Comparison of ENCODE assay signal across 8 cellular contexts in the genomic region with DNA sequence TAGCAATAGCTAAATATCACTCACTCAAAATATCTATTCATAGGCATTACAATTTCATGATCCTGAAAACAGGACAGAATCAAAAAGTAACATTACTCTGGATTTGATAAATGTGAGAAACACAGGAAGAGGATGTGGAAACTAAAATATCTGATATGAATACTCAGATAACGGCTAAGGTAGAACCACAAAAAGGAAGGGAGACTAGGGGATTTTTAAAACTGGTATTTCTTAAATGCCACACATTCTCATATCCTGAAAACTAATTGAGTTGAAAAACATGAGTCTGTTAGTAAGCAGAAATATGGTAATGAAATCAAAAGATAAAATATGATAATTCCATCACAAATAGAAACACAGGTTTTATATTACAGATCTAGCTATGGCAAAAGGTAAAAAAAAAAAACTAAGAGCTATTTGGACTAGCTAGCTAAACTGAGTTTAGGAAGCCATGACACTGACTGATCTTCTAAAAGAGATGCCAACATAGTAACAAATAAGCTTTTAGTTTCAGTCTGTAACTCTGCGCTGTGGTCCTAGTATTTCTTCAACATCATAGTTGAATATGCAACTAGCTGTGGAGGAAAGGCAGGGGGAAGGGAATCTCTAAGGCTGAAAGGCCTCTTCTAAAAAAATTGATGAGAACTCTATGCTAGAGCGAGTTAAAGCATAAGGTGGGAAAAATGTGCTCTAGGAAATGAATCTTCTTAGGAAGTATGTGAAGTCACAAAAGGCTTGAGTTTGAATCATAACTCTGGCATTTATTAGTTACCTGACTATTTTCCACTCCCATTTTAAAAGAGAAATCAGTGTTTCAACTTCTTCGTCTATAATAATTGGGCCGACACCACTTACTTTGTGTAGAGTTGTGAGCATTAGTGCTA.
DNase-seq lines count a peak whose midpoint lies in the region; ATAC-seq, FAIRE-seq and TF ChIP-seq lines count a peak whose summit lies in the region.
"Not testable (repeated sequence)": the region's sequence is repeated elsewhere in the genome, so short reads cannot be mapped to it uniquely, and the experiment has no call there.

No MANE protein-coding gene starts in this region.

- not testable (repeated sequence) for H4K5ac ChIP-seq in H1 (ENCODE audit: insufficient read length, low read depth, low read length)

- not testable (repeated sequence) for H3K79me1 ChIP-seq in H1 (ENCODE audit: low read depth, low read length)

- not testable (repeated sequence) for H2AFZ ChIP-seq in H1 (ENCODE audit: low read length)

- not testable (repeated sequence) for TF ChIP-seq POLR2A in H1 (IDR thresholded peaks at IDR 0.05; ENCODE audit: control extremely low read depth in 1 of 2, low read depth in 2 of 2, low read length in 2 of 2)

- not testable (repeated sequence) for H3K4ac ChIP-seq in H1 (replicated peaks; ENCODE audit: insufficient read length, low read depth, low read length)

- H3K4me3 Mint-ChIP-seq in CD4-positive, alpha-beta memory T cell, result peak overlapping the region; percentile 40 to 91 (median 76)
- H3K4me3 Mint-ChIP-seq in IgD-negative memory B cell, result peak overlapping the region in 3 of 4 donors; percentile 52 to 65 (median 62)
- peak overlapping the region; percentile 53 for H3K4me3 Mint-ChIP-seq in T-helper 17 cell
- peak overlapping the region; percentile 68 for H3K4me3 Mint-ChIP-seq in activated T-helper 17 cell treated with anti-CD3 and anti-CD28 coated beads, Interleukin-2, amount 50 U/mL, for 72 hours
- H3K4me3 Mint-ChIP-seq in stimulated activated naive B cell treated with anti-CD40 and anti-IgM and Interleukin-4, amounts not matched to agents 10 μg/mL and 1 μg/mL and 100 μg/mL, for 72 hours, result peak overlapping the region; percentile 76 to 80

- H3K4me1 Mint-ChIP-seq in CD4-positive, alpha-beta memory T cell, result peaks cover 21 to 76% (median 45%) of the 10 kb centered on the region in 4 donors
- H3K4me1 Mint-ChIP-seq in IgD-negative memory B cell, result peaks cover 24 to 45% (median 38%) of the 10 kb centered on the region in 3 donors
- H3K4me1 Mint-ChIP-seq in T-helper 17 cell, result peaks cover 29% of the 10 kb centered on the region
- H3K4me1 Mint-ChIP-seq in activated T-helper 17 cell treated with anti-CD3 and anti-CD28 coated beads, Interleukin-2, amount 50 U/mL, for 72 hours, result peaks cover 21% of the 10 kb centered on the region
- H3K4me1 Mint-ChIP-seq in stimulated activated naive B cell treated with anti-CD40 and anti-IgM and Interleukin-4, amounts not matched to agents 10 μg/mL and 1 μg/mL and 100 μg/mL, for 72 hours, result peaks cover 43 to 67% of the 10 kb centered on the region in 2 donors

- H3K9ac ChIP-seq in H1 (replicated peaks in 1 of 4; ENCODE audit: extremely low read depth in 1 of 4, low read depth in 3 of 4, low read length in 3 of 4), result not testable (repeated sequence)

- intact Hi-C loops in CD4-positive, alpha-beta memory T cell (cut with micrococcal nuclease), result not testable (repeated sequence)

- not testable (repeated sequence) for H2AK5ac ChIP-seq in H1 (ENCODE audit: low read depth, low read length)

- peak overlapping the region; percentile 67 to 95 (median 87) for H3K27ac Mint-ChIP-seq in CD4-positive, alpha-beta memory T cell
- H3K27ac Mint-ChIP-seq in IgD-negative memory B cell, result peak overlapping the region; percentile 43 to 92 (median 51)
- H3K27ac Mint-ChIP-seq in T-helper 17 cell, result peak overlapping the region; percentile 67
- H3K27ac Mint-ChIP-seq in activated T-helper 17 cell treated with anti-CD3 and anti-CD28 coated beads, Interleukin-2, amount 50 U/mL, for 72 hours, result peak overlapping the region; percentile 88
- peak overlapping the region; percentile 92 for H3K27ac Mint-ChIP-seq in stimulated activated naive B cell treated with anti-CD40 and anti-IgM and Interleukin-4, amounts not matched to agents 10 μg/mL and 1 μg/mL and 100 μg/mL, for 72 hours

- TF ChIP-seq CTCF in H1 (IDR thresholded peaks at IDR 0.05; ENCODE audit: control extremely low read depth in 1 of 3, insufficient read depth in 1 of 3, low read depth in 1 of 3, low read length in 3 of 3), result not testable (repeated sequence)

- CTCF ChIA-PET in CD4-positive, alpha-beta memory T cell (lab: Charles Lee; ENCODE audit: partially characterized antibody), result interaction anchor here (1.4 kb wide), 1 partner anchor 52 kb away, joined by 3 read pairs; no protein-coding TSS in a partner anchor
- CTCF ChIA-PET in H1 (lab: Charles Lee; ENCODE audit: partially characterized antibody), result not testable (repeated sequence)

- H3K36me3 ChIP-seq in CD4-positive, alpha-beta memory T cell (ENCODE audit: insufficient read depth, low read length); H1 (ENCODE audit: control insufficient read depth in 2 of 4, insufficient read depth in 4 of 4, low read length in 3 of 4): not testable (repeated sequence)

- not testable (repeated sequence) for H3K27me3 ChIP-seq in CD4-positive, alpha-beta memory T cell (ENCODE audit: insufficient read depth, low read length); H1 (replicated peaks in 1 of 4; ENCODE audit: control insufficient read depth in 3 of 4, extremely low read depth in 1 of 4, insufficient read depth in 3 of 4, low read length in 3 of 4)

- not testable (repeated sequence) for H3K4me2 ChIP-seq in H1 (ENCODE audit: insufficient read depth in 1 of 2, low read depth in 2 of 2, low read length in 2 of 2)

- H3K14ac ChIP-seq in H1 (ENCODE audit: insufficient read length), result not testable (repeated sequence)

- H3K27ac ChIP-seq in CD4-positive, alpha-beta memory T cell (ENCODE audit: low read depth, low read length); H1 (ENCODE audit: low read depth, low read length): not testable (repeated sequence)

- POLR2A ChIA-PET in CD4-positive, alpha-beta memory T cell (lab: Charles Lee; ENCODE audit: partially characterized antibody), result interaction anchor here (1.2 to 6.8 kb wide), 5 partner anchors 10 to 38 kb away, joined by 3 to 61 read pairs (median 6); no protein-coding TSS in a partner anchor
- POLR2A ChIA-PET in H1 (lab: Charles Lee; ENCODE audit: partially characterized antibody), result not testable (repeated sequence)

- H3K36me3 Mint-ChIP-seq in CD4-positive, alpha-beta memory T cell; IgD-negative memory B cell; T-helper 17 cell (ENCODE audit: low read depth); activated T-helper 17 cell treated with anti-CD3 and anti-CD28 coated beads, Interleukin-2, amount 50 U/mL, for 72 hours (ENCODE audit: low read depth): not testable (repeated sequence)
- peaks cover 2 to 15% of the 10 kb centered on the region in 2 donors for H3K36me3 Mint-ChIP-seq in stimulated activated naive B cell treated with anti-CD40 and anti-IgM and Interleukin-4, amounts not matched to agents 10 μg/mL and 1 μg/mL and 100 μg/mL, for 72 hours

- peaks cover 29% of the 10 kb centered on the region for H3K4me1 ChIP-seq in CD4-positive, alpha-beta memory T cell (ENCODE audit: insufficient read depth, low read length)
- H3K4me1 ChIP-seq in H1 (replicated peaks in 1 of 4; ENCODE audit: control insufficient read depth in 3 of 4, insufficient read depth in 4 of 4, low read length in 3 of 4), result not testable (repeated sequence)

- not testable (repeated sequence) for H2BK15ac ChIP-seq in H1 (ENCODE audit: low read length)

- not testable (repeated sequence) for H3K23me2 ChIP-seq in H1 (ENCODE audit: low read depth, low read length)

- ATAC-seq in GM18870 (IDR thresholded peaks at IDR 0.05; ENCODE audit: unreplicated experiment), result peak; percentile 56
- ATAC-seq in HG02678 (IDR thresholded peaks at IDR 0.05; ENCODE audit: unreplicated experiment), result peak; percentile 60
- ATAC-seq in T-helper 17 cell, result peak; percentile 60
- peak; percentile 81 for ATAC-seq in activated T-helper 17 cell treated with anti-CD3 and anti-CD28 coated beads, Interleukin-2, amount 50 U/mL, for 72 hours (replicated peaks)
- ATAC-seq in stimulated activated naive B cell treated with anti-CD40 and anti-IgM and Interleukin-4, amounts not matched to agents 10 μg/mL and 1 μg/mL and 100 μg/mL, for 72 hours (replicated peaks), result peak; percentile 83 to 93

- not testable (repeated sequence) for H4K8ac ChIP-seq in H1 (ENCODE audit: extremely low read depth, insufficient read depth, low read length)

- not testable (repeated sequence) for H3K18ac ChIP-seq in H1 (ENCODE audit: extremely low read depth, low read length)

- not testable (repeated sequence) for H4K91ac ChIP-seq in H1 (replicated peaks; ENCODE audit: insufficient read length, low read length)

- not testable (repeated sequence) for H3K27me3 Mint-ChIP-seq in CD4-positive, alpha-beta memory T cell; IgD-negative memory B cell; T-helper 17 cell; activated T-helper 17 cell treated with anti-CD3 and anti-CD28 coated beads, Interleukin-2, amount 50 U/mL, for 72 hours; stimulated activated naive B cell treated with anti-CD40 and anti-IgM and Interleukin-4, amounts not matched to agents 10 μg/mL and 1 μg/mL and 100 μg/mL, for 72 hours

- H3K4me3 ChIP-seq in CD4-positive, alpha-beta memory T cell (ENCODE audit: low read length in 2 of 2); H1 (ENCODE audit: extremely low read depth in 1 of 4, insufficient read depth in 2 of 4, low read depth in 3 of 4, low read length in 4 of 4): not testable (repeated sequence)

- WGBS in H1 (ENCODE audit: extremely low coverage in 1 of 2, insufficient coverage in 1 of 2, insufficient read length in 1 of 2, insufficient replicate concordance in 2 of 2, low coverage in 1 of 2, low lambda C conversion rate in 2 of 2, missing lambda C conversion rate in 1 of 2), 2 experiments, result 89% methylated on average over 5 of the region's 5 CpGs; no CpG with 5 or more reads in 1 of the 2 experiments

- peak; percentile 80 for FAIRE-seq in H1 (lab: Jason Lieb, UNC)

- not testable (repeated sequence) for H3K56ac ChIP-seq in H1 (replicated peaks; ENCODE audit: insufficient read length, low read depth, low read length)

- H3K9me3 Mint-ChIP-seq in CD4-positive, alpha-beta memory T cell; IgD-negative memory B cell; activated T-helper 17 cell treated with anti-CD3 and anti-CD28 coated beads, Interleukin-2, amount 50 U/mL, for 72 hours; stimulated activated naive B cell treated with anti-CD40 and anti-IgM and Interleukin-4, amounts not matched to agents 10 μg/mL and 1 μg/mL and 100 μg/mL, for 72 hours: not testable (repeated sequence)

- peak in 4 of 5 donors; percentile 1 to 32 (median 18) for DNase-seq in CD4-positive, alpha-beta memory T cell
- DNase-seq in T-helper 17 cell; H1 (ENCODE audit: low read depth in 1 of 2, low spot score in 2 of 2); stimulated activated naive B cell treated with anti-CD40 and anti-IgM and Interleukin-4, amounts not matched to agents 10 μg/mL and 1 μg/mL and 100 μg/mL, for 72 hours: not testable (repeated sequence)

- not testable (repeated sequence) for H2BK20ac ChIP-seq in H1 (ENCODE audit: low read length)

- not testable (repeated sequence) for H3K9me3 ChIP-seq in CD4-positive, alpha-beta memory T cell (ENCODE audit: control insufficient read depth in 1 of 2, low read length in 2 of 2); T-helper 17 cell (ENCODE audit: control insufficient read depth, low read length, poor library complexity, severe bottlenecking); H1 (ENCODE audit: insufficient read depth in 2 of 2, low read depth in 1 of 2, low read length in 1 of 2)

- not testable (repeated sequence) for H2BK12ac ChIP-seq in H1 (ENCODE audit: low read depth, low read length)

- not testable (repeated sequence) for H2BK5ac ChIP-seq in H1 (ENCODE audit: low read depth, low read length)

- H3K79me2 ChIP-seq in H1 (ENCODE audit: control insufficient read depth in 1 of 2, insufficient read depth in 2 of 2, low read length in 2 of 2), result not testable (repeated sequence)

- TF ChIP-seq RAD21 in H1 (IDR thresholded peaks at IDR 0.05 in 1 of 2, conservative IDR thresholded peaks at IDR 0.05 in 1 of 2; ENCODE audit: low read depth in 2 of 2, low read length in 2 of 2), result not testable (repeated sequence)

- not testable (repeated sequence) for H2BK120ac ChIP-seq in H1 (replicated peaks; ENCODE audit: low read depth, low read length)

- not testable (repeated sequence) for H3K23ac ChIP-seq in H1 (ENCODE audit: insufficient read length)

- TF ChIP-seq EP300 in H1 (IDR thresholded peaks at IDR 0.05; ENCODE audit: borderline replicate concordance in 1 of 2, low read depth in 2 of 2, low read length in 2 of 2), result not testable (repeated sequence)

- H4K20me1 ChIP-seq in H1 (replicated peaks in 1 of 2; ENCODE audit: control insufficient read depth in 1 of 2, insufficient read depth in 2 of 2, low read length in 2 of 2), result not testable (repeated sequence)
